ENCODE assay signal across 1 cellular context in genomic region chrX:103360916-103361315, GRCh38.
TF ChIP-seq lines count a peak whose summit lies in the region.

No MANE protein-coding gene starts in this region.

TF ChIP-seq in IMR-90, 13 proteins besides CTCF, POLR2A, EP300 and RAD21:
- TF ChIP-seq ELK1 (IDR thresholded peaks at IDR 0.05; ENCODE audit: borderline replicate concordance, low read depth, low read length) (no peak), BHLHE40 (IDR thresholded peaks at IDR 0.05; ENCODE audit: low read depth, low read length) (no peak), SMC3 (IDR thresholded peaks at IDR 0.05; ENCODE audit: low read depth, low read length) (no peak), MXI1 (IDR thresholded peaks at IDR 0.05; ENCODE audit: borderline replicate concordance, low read depth, low read length) (no peak), RCOR1 (IDR thresholded peaks at IDR 0.05; ENCODE audit: insufficient replicate concordance, low read length) (no peak), NFE2L2 (IDR thresholded peaks at IDR 0.05; ENCODE audit: low read depth, low read length) (no peak), FOS (IDR thresholded peaks at IDR 0.05; ENCODE audit: low read depth, low read length) (no peak), MAFK (IDR thresholded peaks at IDR 0.05; ENCODE audit: low read depth, low read length) (no peak), MAZ (IDR thresholded peaks at IDR 0.05; ENCODE audit: borderline replicate concordance, low read depth, low read length) (no peak), CHD1 (IDR thresholded peaks at IDR 0.05; ENCODE audit: low read depth, low read length) (no peak), RFX5 (IDR thresholded peaks at IDR 0.05; ENCODE audit: low read depth, low read length) (no peak), USF2 (IDR thresholded peaks at IDR 0.05; ENCODE audit: low read depth, low read length) (no peak), CEBPB (IDR thresholded peaks at IDR 0.05; ENCODE audit: low read depth, low read length) (no peak)
